In the genomic region with DNA sequence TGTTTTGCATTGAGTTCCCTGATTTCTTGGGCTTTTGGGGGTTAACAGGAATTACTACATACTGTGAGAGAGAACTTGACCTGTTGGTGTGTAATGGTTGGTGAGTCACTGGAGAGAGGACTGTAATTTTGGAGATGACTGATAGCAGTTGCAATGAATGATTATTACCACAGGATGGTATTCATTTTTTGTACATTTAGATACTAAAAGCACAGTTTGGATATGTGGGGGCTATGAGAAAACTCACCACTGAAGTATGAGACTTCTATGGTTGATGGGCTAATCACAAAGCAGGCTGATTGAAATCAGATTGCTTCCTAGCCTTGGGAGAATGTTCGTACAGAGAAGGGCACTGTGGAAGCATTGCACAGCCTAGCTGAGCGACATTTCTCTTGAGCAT, we compare ENCODE assay signal across 18 cellular contexts.
DNase-seq lines count a peak whose midpoint lies in the region; ATAC-seq and TF ChIP-seq lines count a peak whose summit lies in the region.
"Had no signal": no experiment of that assay in that cellular context is flagged by ENCODE, and none has a peak within 500 bp of the region (broad histone marks: within the 10 kb centered on the region; RNA-seq: fewer than 3 reads in every experiment).

No MANE protein-coding gene starts in this region.

- H3K4me2 ChIP-seq in PC-9 (no peak overlapping the region), osteoblast (ENCODE audit: insufficient read depth, low read length) (peak overlapping the region; percentile 29)
- H3K4me2 ChIP-seq: BLaER1 treated with 17β-estradiol and CSF1 and Interleukin-3, amounts not matched to agents 10 nM and 100 nM had no signal

- H3K4me3 ChIP-seq in BJ (ENCODE audit: low read depth, low read length) (no peak overlapping the region), PC-9 (no peak overlapping the region), choroid plexus epithelial cell (ENCODE audit: low read depth, low read length) (no peak overlapping the region), osteoblast (ENCODE audit: insufficient read depth, low read length) (no peak overlapping the region)
- H3K4me3 ChIP-seq: BLaER1 treated with 17β-estradiol and CSF1 and Interleukin-3, amounts not matched to agents 10 nM and 100 nM; left lung had no signal

- no peaks in the 10 kb centered on the region for H3K79me2 ChIP-seq in PC-9 (ENCODE audit: low read depth)
- H3K79me2 ChIP-seq in osteoblast (ENCODE audit: insufficient read depth, low read length), result no peaks in the 10 kb centered on the region

- no peaks in the 10 kb centered on the region for H3K9me3 Mint-ChIP-seq in nephron progenitor cell

- H3K4me1 ChIP-seq in PC-9 (replicated peaks; ENCODE audit: insufficient read depth), result peaks cover 10% of the 10 kb centered on the region; the same call in 1 of the 2 replicates
- H3K4me1 ChIP-seq in osteoblast (ENCODE audit: insufficient read depth, low read length), result peaks cover 19% of the 10 kb centered on the region
- H3K4me1 ChIP-seq: left lung had no signal

- H3K27me3 Mint-ChIP-seq in nephron progenitor cell (ENCODE audit: low read depth, poor library complexity), result no peaks in the 10 kb centered on the region

- H3K27ac Mint-ChIP-seq in nephron progenitor cell, result no peak overlapping the region
- H3K27ac Mint-ChIP-seq: activated T-helper 2 cell treated with anti-CD3 and anti-CD28 coated beads, Interferon-gamma antibody, Interleukin-2, Interleukin-4, amounts not matched to agents 10 μg/mL and 5 μg/mL and 100 μg/mL, durations not matched to agents 14 hours and 24 hours and 36 hours had no signal

- no peaks in the 10 kb centered on the region for H3K9me2 ChIP-seq in PC-9 (ENCODE audit: insufficient read depth)

- H3K9me3 ChIP-seq in PC-9 (ENCODE audit: insufficient read depth, low read depth) (no peaks in the 10 kb centered on the region; the same call in 1 of the 2 replicates), osteoblast (ENCODE audit: low read depth, low read length) (no peaks in the 10 kb centered on the region)

- H3K4me1 Mint-ChIP-seq in nephron progenitor cell, result no peaks in the 10 kb centered on the region

- peaks cover 5% of the 10 kb centered on the region; the same call in 1 of the 2 replicates for H3F3A ChIP-seq in PC-9 (ENCODE audit: insufficient read depth, low read depth)

- TF ChIP-seq CTCF in BJ (IDR thresholded peaks at IDR 0.05; ENCODE audit: insufficient read depth, low read depth, low read length), result no peak
- TF ChIP-seq CTCF in PC-9 (conservative IDR thresholded peaks at IDR 0.05), result no peak
- no peak for TF ChIP-seq CTCF in choroid plexus epithelial cell (conservative IDR thresholded peaks at IDR 0.05; ENCODE audit: low read depth, low read length)
- TF ChIP-seq CTCF in osteoblast (IDR thresholded peaks at IDR 0.05; ENCODE audit: extremely low read depth, low read depth, low read length), result no peak
- no peak for TF ChIP-seq CTCF in nephron progenitor cell (IDR thresholded peaks at IDR 0.05)

- H3K36me3 Mint-ChIP-seq in nephron progenitor cell (ENCODE audit: low read depth), result no peaks in the 10 kb centered on the region

- H3K4me3 Mint-ChIP-seq in nephron progenitor cell, result no peak overlapping the region

- H2AFZ ChIP-seq in PC-9 (peak overlapping the region; percentile 48; the same call in 1 of the 2 replicates), osteoblast (ENCODE audit: low read length) (no peak overlapping the region)

- no peak overlapping the region for H3K27ac ChIP-seq in PC-9
- peak overlapping the region; percentile 70 for H3K27ac ChIP-seq in osteoblast (ENCODE audit: low read depth, low read length)
- H3K27ac ChIP-seq: BLaER1 treated with 17β-estradiol and CSF1 and Interleukin-3, amounts not matched to agents 10 nM and 100 nM; left lung had no signal

- H4K20me1 ChIP-seq in PC-9 (ENCODE audit: insufficient read depth) (no peaks in the 10 kb centered on the region), osteoblast (ENCODE audit: insufficient read depth, low read length) (no peaks in the 10 kb centered on the region)
- H4K20me1 ChIP-seq: BLaER1 treated with 17β-estradiol and CSF1 and Interleukin-3, amounts not matched to agents 10 nM and 100 nM had no signal

- POLR2A ChIA-PET in BJ (lab: Charles Lee) (no interaction called here), PC-9 (lab: Charles Lee; ENCODE audit: unreplicated experiment) (no interaction called here)

- H3K27me3 ChIP-seq in BJ (ENCODE audit: control insufficient read depth, insufficient read depth, low read length), result no peaks in the 10 kb centered on the region
- H3K27me3 ChIP-seq in PC-9 (ENCODE audit: insufficient read depth, low read depth), result no peaks in the 10 kb centered on the region
- no peaks in the 10 kb centered on the region for H3K27me3 ChIP-seq in osteoblast (ENCODE audit: insufficient read depth, low read length)
- H3K27me3 ChIP-seq: BLaER1 treated with 17β-estradiol and CSF1 and Interleukin-3, amounts not matched to agents 10 nM and 100 nM; left lung had no signal

- CTCF ChIA-PET in BJ (lab: Yijun Ruan, JAX), result no interaction called here
- CTCF ChIA-PET in PC-9 (lab: Charles Lee), result no interaction called here

- intact Hi-C loops in PC-9 (cut with micrococcal nuclease; ENCODE audit: unreplicated experiment), result no loop called here

- H3K36me3 ChIP-seq in BJ (ENCODE audit: control insufficient read depth, insufficient read depth, low read length) (no peaks in the 10 kb centered on the region), PC-9 (ENCODE audit: low read depth) (no peaks in the 10 kb centered on the region), osteoblast (ENCODE audit: insufficient read depth, low read length) (no peaks in the 10 kb centered on the region)
- H3K36me3 ChIP-seq: BLaER1 treated with 17β-estradiol and CSF1 and Interleukin-3, amounts not matched to agents 10 nM and 100 nM; left lung had no signal

- no peak for ATAC-seq in GM21723 (IDR thresholded peaks at IDR 0.05; ENCODE audit: unreplicated experiment)
- ATAC-seq in GM21526 (IDR thresholded peaks at IDR 0.05; ENCODE audit: low FRiP score, unreplicated experiment), result no peak
- ATAC-seq: left lung; stimulated activated naive CD8-positive, alpha-beta T cell treated with anti-CD3 and anti-CD28 coated beads, Interleukin-15, Interleukin-2, amounts not matched to agents 100 U/mL and 50 U/mL, for 24 hours had no signal

- DNase-seq in BJ (ENCODE audit: low read depth) (peak; percentile 73), PC-9 (no peak), choroid plexus epithelial cell (ENCODE audit: low read depth) (peak; percentile 58), osteoblast (ENCODE audit: insufficient read length, low spot score, missing footprints) (no peak), nephron progenitor cell (no peak), T-helper 1 cell (no peak)
- DNase-seq: anterior cingulate cortex; dermis blood vessel endothelial cell; DMS53; erythroblast; left lung; NCI-H1694; posterior cingulate gyrus; stimulated activated naive CD8-positive, alpha-beta T cell treated with anti-CD3 and anti-CD28 coated beads, Interleukin-15, Interleukin-2, amounts not matched to agents 100 U/mL and 50 U/mL, for 24 hours had no signal

- no TSS peak for BruUV-seq in PC-9 (replicated peaks; lab: Mats Ljungman, UMichigan)

Comparison
In these comparisons a context has a peak if more than half of its experiments do, and no peak if none do; other contexts are left out.
1. DNase-seq: peak in BJ (single experiment) and choroid plexus epithelial cell (single experiment); none in PC-9 (0 of 2), osteoblast (single experiment), nephron progenitor cell (single experiment) and T-helper 1 cell (0 of 5).